In the genomic region with DNA sequence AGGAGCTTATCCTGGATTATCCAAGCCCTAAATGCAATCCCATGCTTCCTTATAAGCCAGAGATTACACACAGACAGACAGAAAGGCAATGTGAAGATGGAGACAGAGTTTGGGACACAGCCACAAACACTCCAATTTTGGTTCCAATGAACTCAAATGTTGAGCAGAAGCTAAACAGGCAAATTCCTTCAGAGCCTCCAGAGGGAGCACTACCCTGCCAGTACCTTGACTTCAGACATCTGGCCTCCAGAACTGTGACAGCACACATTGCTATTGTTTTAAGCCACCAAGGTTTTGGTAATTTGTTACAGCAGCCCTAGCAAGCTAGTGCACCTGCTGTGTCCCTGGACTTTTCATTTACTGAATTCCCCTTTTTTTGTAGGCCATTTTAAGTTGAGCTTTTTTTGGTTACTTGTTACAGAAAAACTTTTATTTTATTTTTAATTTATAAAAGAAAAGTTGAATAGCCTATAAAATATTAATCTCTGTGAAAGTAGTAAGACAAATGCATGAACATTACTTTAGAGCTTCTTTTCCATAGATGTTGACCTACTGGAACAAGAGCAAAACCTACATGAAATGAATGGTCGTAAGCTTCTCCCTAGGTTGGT, we compare ENCODE assay signal across 8 cellular contexts. TPM values are rescaled to one million over a fixed set of nuclear protein-coding genes. Genes with fewer than 3 reads are reported as not detected.
A peak's percentile ranks its signal among the peaks of the same experiment; 100 is the strongest.
DNase-seq lines count a peak whose midpoint lies in the region; ATAC-seq, FAIRE-seq and TF ChIP-seq lines count a peak whose summit lies in the region.

No MANE protein-coding gene starts in this region.

- H3K4me1 ChIP-seq in GM12878 (ENCODE audit: control insufficient read depth, insufficient read depth, low read length) (no peaks in the 10 kb centered on the region), keratinocyte (ENCODE audit: control insufficient read depth, extremely low read depth, insufficient read depth, low read length) (no peaks in the 10 kb centered on the region), stomach (no peaks in the 10 kb centered on the region)

- H3K27ac ChIP-seq in 22Rv1 = no peak overlapping the region
- no peak overlapping the region for H3K27ac ChIP-seq in GM12878 (ENCODE audit: control insufficient read depth, insufficient read depth)
- H3K27ac ChIP-seq in keratinocyte (ENCODE audit: control insufficient read depth, insufficient read depth, low read length) = no peak overlapping the region
- no peak overlapping the region for H3K27ac ChIP-seq in stomach

- TF ChIP-seq EP300 in GM12878 (IDR thresholded peaks at IDR 0.05; ENCODE audit: borderline replicate concordance in 1 of 2, control insufficient read depth in 1 of 2, low read depth in 2 of 2, low read length in 2 of 2) (no peak), stomach (IDR thresholded peaks at IDR 0.05) (no peak)

- ATAC-seq in HG02884 (IDR thresholded peaks at IDR 0.05; ENCODE audit: unreplicated experiment) = peak; percentile 90
- peak; percentile 84 for ATAC-seq in GM12878
- ATAC-seq in GM18517 (IDR thresholded peaks at IDR 0.05; ENCODE audit: unreplicated experiment) = no peak

- no TSS peak for BruUV-seq in GM12878 (replicated peaks; lab: Mats Ljungman, UMichigan)

- FAIRE-seq in GM12878 (lab: Jason Lieb, UNC) = no peak
- peak; percentile 83 for FAIRE-seq in keratinocyte (lab: Jason Lieb, UNC)

- CTCF ChIA-PET in GM10248 (lab: Yijun Ruan, JAX) (interaction anchor here (0.6 to 4.7 kb wide), 16 partner anchors 9 to 653 kb away, joined by 3 to 33 read pairs (median 4); partner anchors contain the start of gene SRD5A3), GM12878 (lab: Yijun Ruan, JAX) (interaction anchor here (0.7 to 3.5 kb wide), 16 partner anchors 10 to 711 kb away, joined by 3 to 19 read pairs (median 4); no protein-coding TSS in a partner anchor)

- H4K20me1 ChIP-seq in GM12878 (ENCODE audit: control insufficient read depth, insufficient read depth) (no peaks in the 10 kb centered on the region), keratinocyte (ENCODE audit: control insufficient read depth, extremely low read depth, insufficient read depth, low read length) (no peaks in the 10 kb centered on the region)

- no peak overlapping the region for H3K4me2 ChIP-seq in GM12878 (ENCODE audit: control insufficient read depth, insufficient read depth)
- H3K4me2 ChIP-seq in keratinocyte (ENCODE audit: control insufficient read depth, extremely low read depth, insufficient read depth, low read depth, low read length) = no peak overlapping the region

- dilution Hi-C loops in keratinocyte (cut with MboI; ENCODE audit: extremely low pct_ligation_motif_present, low sequenced_read_pairs) = loop anchor here (25.0 kb wide), 1 partner anchor 300 kb away; no protein-coding TSS in a partner anchor

- H2AFZ ChIP-seq in GM12878 (ENCODE audit: control insufficient read depth, low read depth, low read length) (no peak overlapping the region), keratinocyte (ENCODE audit: control insufficient read depth, low read length) (no peak overlapping the region)

- TF ChIP-seq POLR2A in GM12878 (IDR thresholded peaks at IDR 0.05; ENCODE audit: low read depth, low read length) (no peak), stomach (IDR thresholded peaks at IDR 0.05) (no peak)

- peak; percentile 52 for TF ChIP-seq RAD21 in GM12878 (IDR thresholded peaks at IDR 0.05; ENCODE audit: insufficient read depth, low read depth, low read length)

- DNase-seq in GM10248 (ENCODE audit: extremely low spot score) (no peak), OCI-M1 (lab: John Stamatoyannopoulos, UW) (peak; percentile 84), GM12878 (ENCODE audit: low read depth, low spot score) (no peak), keratinocyte (ENCODE audit: low read depth, low spot score) (no peak), stomach (peak; percentile 34)

- RAD21 ChIA-PET in GM12878 (lab: Charles Lee; ENCODE audit: unreplicated experiment) = interaction anchor here (0.8 to 1.6 kb wide), 5 partner anchors 9 to 425 kb away, joined by 3 to 4 read pairs (median 3); partner anchors contain the start of gene SRD5A3

- no peak overlapping the region for H3K4me3 ChIP-seq in GM12878
- no peak overlapping the region for H3K4me3 ChIP-seq in keratinocyte (ENCODE audit: control insufficient read depth in 2 of 3, extremely low read depth in 1 of 3, insufficient read depth in 2 of 3, low read depth in 1 of 3, low read length in 3 of 3)
- no peak overlapping the region for H3K4me3 ChIP-seq in stomach

- intact Hi-C loops in GM12878 (cut with micrococcal nuclease; ENCODE audit: unreplicated experiment) (loop anchor here (10.0 kb wide), 1 partner anchor 422 kb away; no protein-coding TSS in a partner anchor), stomach (cut with DNase I; ENCODE audit: low total_unique reads) (loop anchor here (10.0 kb wide), 1 partner anchor 338 kb away; no protein-coding TSS in a partner anchor)

- POLR2A ChIA-PET in GM10248 (lab: Yijun Ruan, JAX) (no interaction called here), GM12878 (lab: Charles Lee) (no interaction called here)

- no peaks in the 10 kb centered on the region; a peak in 2 of 4 replicates for H3K27me3 ChIP-seq in GM12878 (replicated peaks in 1 of 2; ENCODE audit: control insufficient read depth in 2 of 2, insufficient read depth in 2 of 2, low read length in 1 of 2)
- H3K27me3 ChIP-seq in keratinocyte (ENCODE audit: control insufficient read depth, extremely low read depth, insufficient read depth, low read length) = no peaks in the 10 kb centered on the region
- H3K27me3 ChIP-seq in stomach = no peaks in the 10 kb centered on the region

- H3K36me3 ChIP-seq in GM12878 (ENCODE audit: control insufficient read depth in 2 of 2, insufficient read depth in 2 of 2, low read length in 1 of 2) (no peaks in the 10 kb centered on the region), keratinocyte (ENCODE audit: control insufficient read depth in 2 of 2, extremely low read depth in 1 of 2, insufficient read depth in 2 of 2, low read length in 2 of 2) (no peaks in the 10 kb centered on the region), stomach (no peaks in the 10 kb centered on the region)

- no peaks in the 10 kb centered on the region for H3K79me2 ChIP-seq in GM12878 (ENCODE audit: control insufficient read depth, insufficient read depth, low read length)
- H3K79me2 ChIP-seq in keratinocyte (ENCODE audit: control insufficient read depth, insufficient read depth, low read length) = no peaks in the 10 kb centered on the region

- TF ChIP-seq CTCF in 22Rv1 (IDR thresholded peaks at IDR 0.05) (peak; percentile 79), GM10248 (IDR thresholded peaks at IDR 0.05; ENCODE audit: control extremely low read depth, extremely low read depth, low read depth, missing control alignments) (peak; percentile 52), GM12878 (IDR thresholded peaks at IDR 0.05 in 2 of 3, conservative IDR thresholded peaks at IDR 0.05 in 1 of 3; ENCODE audit: control insufficient read depth in 2 of 3, extremely low read depth in 1 of 3, insufficient read depth in 1 of 3, low read depth in 3 of 3, low read length in 3 of 3) (peak; percentile 61 to 69 (median 69); a peak in 5 of 6 replicates), keratinocyte (optimal IDR thresholded peaks at IDR 0.05 in 1 of 3, IDR thresholded peaks at IDR 0.05 in 1 of 3, conservative IDR thresholded peaks at IDR 0.05 in 1 of 3; ENCODE audit: extremely low read depth in 1 of 3, insufficient read depth in 2 of 3, low read length in 3 of 3) (peak; percentile 67 to 87 (median 69)), stomach (IDR thresholded peaks at IDR 0.05) (peak in 5 of 7 experiments; percentile 32 to 49 (median 41))

- SMC1A ChIA-PET in GM12878 (lab: Charles Lee; ENCODE audit: uncharacterized antibody, unreplicated experiment) = interaction anchor here (0.9 to 2.6 kb wide), 2 partner anchors 9 to 16 kb away, joined by 3 to 12 read pairs; no protein-coding TSS in a partner anchor

- H3K9ac ChIP-seq in GM12878 (ENCODE audit: control insufficient read depth, insufficient read depth, low read length) (no peak overlapping the region), keratinocyte (ENCODE audit: control insufficient read depth, extremely low read depth, insufficient read depth, low read length) (no peak overlapping the region)

- in situ Hi-C loops in GM12878 (cut with MboI) = no loop called here

- H3K9me3 ChIP-seq in GM12878 (replicated peaks; ENCODE audit: control insufficient read depth, insufficient read depth, low read length) = no peaks in the 10 kb centered on the region; the same call in 2 of the 3 replicates
- H3K9me3 ChIP-seq in keratinocyte (ENCODE audit: control insufficient read depth, low read depth, low read length) = no peaks in the 10 kb centered on the region
- H3K9me3 ChIP-seq in stomach = no peaks in the 10 kb centered on the region

- WGBS in GM12878 (ENCODE audit: insufficient coverage, insufficient replicate concordance, low lambda C conversion rate, missing lambda C conversion rate) = 83% methylated on average over 1 of the region's 1 CpG
- WGBS in stomach, 5 donors = 92 to 97% (median 96%) methylated on average over 1 of the region's 1 CpG

- no peaks in the 10 kb centered on the region for H3K9me1 ChIP-seq in keratinocyte (ENCODE audit: control insufficient read depth, extremely low read depth, insufficient read depth, low read length)

RNA-seq across cellular contexts. Expression of gene SRD5A3, which starts 33.4 kb away (rescaled TPM):
- 0.39 and 0.61 TPM in 2 replicates for total RNA-seq in GM12878 (2013; cell fraction: nucleolus; rRNA removed)
- 5.8 and 6.0 TPM in 2 replicates for total RNA-seq in GM12878 (2014; rRNA removed)
- 4.7 and 6.4 TPM in 2 replicates for total RNA-seq in GM12878 (2014; rRNA removed; fragmentation: Illumina TruSeq; extraction: Trizol)
- total RNA-seq in GM12878 (2021) = 7.7 and 10.1 TPM in 2 replicates
- polyA plus RNA-seq in GM12878 (2011; ENCODE audit: low read depth) = 3.3 TPM
- 1.6 and 2.6 TPM in 2 replicates for polyA plus RNA-seq in GM12878 (2011; rRNA removed)
- 1.2 and 1.7 TPM in 2 replicates for polyA plus RNA-seq in GM12878 (2011; cell fraction: cytosol; rRNA removed)
- 0.27 and 0.44 TPM in 2 replicates for polyA plus RNA-seq in GM12878 (2011; cell fraction: nucleus; rRNA removed)
- 3.8 and 4.3 TPM in 2 replicates for polyA plus RNA-seq in GM12878 (2012)
- polyA plus RNA-seq in GM12878 (2014; fragmentation: Illumina TruSeq; extraction: Trizol) = 7.4 and 7.9 TPM in 2 replicates
- polyA plus RNA-seq in GM12878 (2014; fragmentation: Nextera tagmentation; extraction: Ambion mirVana) = 1 to 10 TPM; 1.6 to 4.5 TPM
- 5.6 and 6.4 TPM in 2 replicates for polyA plus RNA-seq in GM12878 (2014; rRNA removed)
- 10 to 100 TPM; 16.1 to 20.4 TPM for polyA plus RNA-seq in GM12878 (2016; fragmentation: Nextera tagmentation; extraction: Ambion mirVana)
- polyA minus RNA-seq in GM12878 (2011; rRNA and poly(A)+ RNA removed) = 0.67 and 0.95 TPM in 2 replicates
- polyA minus RNA-seq in GM12878 (2011; cell fraction: cytosol; rRNA and poly(A)+ RNA removed) = 1.9 TPM in 1 of 2 replicates, not detected in the other
- polyA minus RNA-seq in GM12878 (2011; cell fraction: nucleus; rRNA and poly(A)+ RNA removed) = 0.24 and 0.57 TPM in 2 replicates
- polyA plus RNA-seq in keratinocyte = 7.3 to 15.9 TPM (median 15.6 TPM) in 3 replicates
- 3.5 TPM for polyA plus RNA-seq in keratinocyte (2011; ENCODE audit: low read depth)
- 9.0 and 17.5 TPM in 2 replicates for polyA plus RNA-seq in keratinocyte (2011; cell fraction: cytosol; rRNA removed)
- 6.5 and 9.2 TPM in 2 replicates for polyA plus RNA-seq in keratinocyte (2011; cell fraction: nucleus; rRNA removed)
- polyA plus RNA-seq in keratinocyte (2012; ENCODE audit: low replicate concordance) = 8.4 and 13.9 TPM in 2 replicates
- 7.5 to 15.1 TPM (median 14.3 TPM) in 3 replicates for polyA minus RNA-seq in keratinocyte
- polyA minus RNA-seq in keratinocyte (2011; cell fraction: cytosol; rRNA and poly(A)+ RNA removed) = 12.1 TPM
- 2.0 and 4.7 TPM in 2 replicates for polyA minus RNA-seq in keratinocyte (2011; cell fraction: nucleus; rRNA and poly(A)+ RNA removed)
- 10 to 100 TPM in 1 of 5 donors, 1 to 10 TPM in 3, not detected in 1; 1.8 to 11.2 (median 9.3) TPM for total RNA-seq in stomach
- 10 to 100 TPM in 1 of 3 donors, 1 to 10 TPM in 2; 6.5 to 13.0 (median 8.1) TPM for polyA plus RNA-seq in stomach

Comparison
In these comparisons a context has a peak if more than half of its experiments do, and no peak if none do; other contexts are left out.
1. DNase-seq: peak in OCI-M1 (single experiment) and stomach (single experiment); none in GM10248 (single experiment), GM12878 (single experiment) and keratinocyte (single experiment).
2. Peak in every context shown above with its lines, with median percentiles within 50 percentile points of each other: CTCF ChIP-seq.